In the genomic region with DNA sequence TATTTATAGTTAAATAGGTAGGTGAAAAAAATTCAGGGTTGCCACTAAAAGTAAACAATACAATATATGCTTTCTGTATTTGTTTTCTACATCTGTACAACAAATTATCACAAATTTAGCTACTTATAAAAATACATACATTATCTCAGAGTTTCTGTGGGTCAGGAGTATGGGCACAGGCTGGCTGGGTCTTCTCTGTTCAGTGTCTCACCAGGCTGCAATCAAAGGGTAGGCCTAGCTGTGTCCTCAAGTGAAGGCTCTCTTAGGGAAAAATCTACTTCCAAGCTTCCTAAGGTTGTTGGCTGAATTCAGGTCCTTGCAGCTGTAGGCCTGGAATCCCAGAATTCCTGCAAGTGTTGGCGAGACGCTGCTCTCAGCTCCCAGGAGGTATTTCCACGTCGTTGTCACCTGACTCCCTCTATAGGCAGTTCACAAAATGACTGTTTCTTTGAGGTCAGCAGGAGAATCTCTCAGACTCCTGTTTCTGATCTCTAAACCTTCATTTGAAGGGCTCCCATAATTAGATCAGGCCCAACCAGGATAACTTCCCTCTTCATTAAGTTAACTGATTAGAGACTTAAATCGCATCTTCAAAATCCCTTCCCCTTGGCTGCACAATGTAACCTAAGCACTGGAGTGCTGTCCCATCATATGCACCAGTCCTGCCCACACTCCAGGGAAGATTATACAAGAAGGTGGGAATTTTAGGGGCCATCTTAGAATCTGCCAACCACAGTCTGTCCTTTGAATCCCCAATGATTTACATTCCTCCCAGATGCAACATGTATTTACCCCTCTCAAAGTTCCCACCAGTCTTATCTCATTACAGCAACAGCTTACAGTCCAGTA, we compare ENCODE assay signal across 8 cellular contexts.
DNase-seq lines count a peak whose midpoint lies in the region; ATAC-seq and TF ChIP-seq lines count a peak whose summit lies in the region.

No MANE protein-coding gene starts in this region.

- H3K4me1 Mint-ChIP-seq in activated CD8-positive, alpha-beta T cell treated with anti-CD3 and anti-CD28 coated beads for 36 hours (ENCODE audit: low read depth) = peaks cover 18% of the 10 kb centered on the region
- H3K4me1 Mint-ChIP-seq in activated CD8-positive, alpha-beta T cell treated with anti-CD3 and anti-CD28 coated beads, Interleukin-2, amount 10 ng/mL, durations not matched to agents 7 days and 5 days (ENCODE audit: low read depth) = peaks cover 23% of the 10 kb centered on the region

- no peak overlapping the region for H3K27ac Mint-ChIP-seq in activated CD8-positive, alpha-beta T cell treated with anti-CD3 and anti-CD28 coated beads for 36 hours
- no peak overlapping the region for H3K27ac Mint-ChIP-seq in activated CD8-positive, alpha-beta T cell treated with anti-CD3 and anti-CD28 coated beads, Interleukin-2, amount 10 ng/mL, durations not matched to agents 7 days and 5 days

- 32 to 36% (median 35%) methylated on average over 5 of the region's 5 CpGs for WGBS in ovary, 3 donors

- POLR2A ChIA-PET in activated CD8-positive, alpha-beta T cell treated with anti-CD3 and anti-CD28 coated beads for 36 hours (lab: Charles Lee) = no interaction called here
- POLR2A ChIA-PET in activated CD8-positive, alpha-beta T cell treated with anti-CD3 and anti-CD28 coated beads, Interleukin-2, amount 10 ng/mL, durations not matched to agents 7 days and 5 days (lab: Charles Lee) = no interaction called here

- no peaks in the 10 kb centered on the region for H3K27me3 Mint-ChIP-seq in activated CD8-positive, alpha-beta T cell treated with anti-CD3 and anti-CD28 coated beads for 36 hours
- H3K27me3 Mint-ChIP-seq in activated CD8-positive, alpha-beta T cell treated with anti-CD3 and anti-CD28 coated beads, Interleukin-2, amount 10 ng/mL, durations not matched to agents 7 days and 5 days (ENCODE audit: low read depth) = no peaks in the 10 kb centered on the region

- H3K36me3 Mint-ChIP-seq in activated CD8-positive, alpha-beta T cell treated with anti-CD3 and anti-CD28 coated beads for 36 hours (ENCODE audit: low read depth) = peaks cover 2% of the 10 kb centered on the region
- no peaks in the 10 kb centered on the region for H3K36me3 Mint-ChIP-seq in activated CD8-positive, alpha-beta T cell treated with anti-CD3 and anti-CD28 coated beads, Interleukin-2, amount 10 ng/mL, durations not matched to agents 7 days and 5 days (ENCODE audit: low read depth)

- DNase-seq in activated CD8-positive, alpha-beta T cell treated with anti-CD3 and anti-CD28 coated beads for 36 hours = no peak
- no peak for DNase-seq in activated CD8-positive, alpha-beta T cell treated with anti-CD3 and anti-CD28 coated beads, Interleukin-2, amount 10 ng/mL, durations not matched to agents 7 days and 5 days
- DNase-seq in NCI-H82 (lab: John Stamatoyannopoulos, UW) (peak; percentile 97), fibroblast of the aortic adventitia (ENCODE audit: low read depth) (peak; percentile 26), posterior vena cava (ENCODE audit: low spot score) (no peak), ovary (no peak)
- DNase-seq in stimulated activated CD8-positive, alpha-beta memory T cell treated with anti-CD3 and anti-CD28 coated beads, Interleukin-4, amount 100 ng/mL, for 48 hours = no peak

- TF ChIP-seq EP300 in ovary (IDR thresholded peaks at IDR 0.05) = no peak

- H3K4me1 ChIP-seq in ovary (ENCODE audit: insufficient read depth) = no peaks in the 10 kb centered on the region

- peak; percentile 35 for TF ChIP-seq CTCF in activated CD8-positive, alpha-beta T cell treated with anti-CD3 and anti-CD28 coated beads for 36 hours (IDR thresholded peaks at IDR 0.05)
- TF ChIP-seq CTCF in fibroblast of the aortic adventitia (IDR thresholded peaks at IDR 0.05; ENCODE audit: insufficient read depth, low read length) (no peak), ovary (IDR thresholded peaks at IDR 0.05) (no peak)

- ATAC-seq in activated CD8-positive, alpha-beta T cell treated with anti-CD3 and anti-CD28 coated beads for 36 hours = no peak
- no peak for ATAC-seq in activated CD8-positive, alpha-beta T cell treated with anti-CD3 and anti-CD28 coated beads, Interleukin-2, amount 10 ng/mL, durations not matched to agents 7 days and 5 days
- peak; percentile 89 for ATAC-seq in HG02759 (IDR thresholded peaks at IDR 0.05; ENCODE audit: unreplicated experiment)

- H3K27ac ChIP-seq in ovary = no peak overlapping the region

- H3K4me3 ChIP-seq in fibroblast of the aortic adventitia (ENCODE audit: low read depth, low read length) (no peak overlapping the region), ovary (no peak overlapping the region)

- TF ChIP-seq POLR2A in ovary (IDR thresholded peaks at IDR 0.05) = no peak

- H3K36me3 ChIP-seq in ovary = no peaks in the 10 kb centered on the region

- H3K27me3 ChIP-seq in ovary = no peaks in the 10 kb centered on the region

- H3K9me3 Mint-ChIP-seq in activated CD8-positive, alpha-beta T cell treated with anti-CD3 and anti-CD28 coated beads for 36 hours = peaks cover 2% of the 10 kb centered on the region
- no peaks in the 10 kb centered on the region for H3K9me3 Mint-ChIP-seq in activated CD8-positive, alpha-beta T cell treated with anti-CD3 and anti-CD28 coated beads, Interleukin-2, amount 10 ng/mL, durations not matched to agents 7 days and 5 days (ENCODE audit: insufficient read depth)

- H3K4me3 Mint-ChIP-seq in activated CD8-positive, alpha-beta T cell treated with anti-CD3 and anti-CD28 coated beads for 36 hours = no peak overlapping the region
- no peak overlapping the region for H3K4me3 Mint-ChIP-seq in activated CD8-positive, alpha-beta T cell treated with anti-CD3 and anti-CD28 coated beads, Interleukin-2, amount 10 ng/mL, durations not matched to agents 7 days and 5 days

- H3K9me3 ChIP-seq in ovary = no peaks in the 10 kb centered on the region

- CTCF ChIA-PET in activated CD8-positive, alpha-beta T cell treated with anti-CD3 and anti-CD28 coated beads for 36 hours (lab: Charles Lee) = interaction anchor here (0.7 to 1.2 kb wide), 6 partner anchors 10 to 432 kb away, joined by 3 to 5 read pairs (median 3); no protein-coding TSS in a partner anchor
- CTCF ChIA-PET in activated CD8-positive, alpha-beta T cell treated with anti-CD3 and anti-CD28 coated beads, Interleukin-2, amount 10 ng/mL, durations not matched to agents 7 days and 5 days (lab: Charles Lee) = interaction anchor here (0.6 to 2.4 kb wide), 4 partner anchors 9 to 244 kb away, joined by 3 to 10 read pairs (median 5); no protein-coding TSS in a partner anchor

- intact Hi-C loops in activated CD8-positive, alpha-beta T cell treated with anti-CD3 and anti-CD28 coated beads for 36 hours (cut with micrococcal nuclease) = no loop called here
- intact Hi-C loops in posterior vena cava (cut with DNase I) = no loop called here
- intact Hi-C loops in ovary (cut with DNase I) = no loop called here

Comparison
In these comparisons a context has a peak if more than half of its experiments do, and no peak if none do; other contexts are left out.
1. DNase-seq: peak in NCI-H82 (single experiment) and fibroblast of the aortic adventitia (single experiment); none in activated CD8-positive, alpha-beta T cell treated with anti-CD3 and anti-CD28 coated beads for 36 hours (single experiment), activated CD8-positive, alpha-beta T cell treated with anti-CD3 and anti-CD28 coated beads, Interleukin-2, amount 10 ng/mL, durations not matched to agents 7 days and 5 days (single experiment), posterior vena cava (single experiment), ovary (0 of 5) and stimulated activated CD8-positive, alpha-beta memory T cell treated with anti-CD3 and anti-CD28 coated beads, Interleukin-4, amount 100 ng/mL, for 48 hours (single experiment).